Comparison of ENCODE assay signal across 19 cellular contexts in the genomic region with DNA sequence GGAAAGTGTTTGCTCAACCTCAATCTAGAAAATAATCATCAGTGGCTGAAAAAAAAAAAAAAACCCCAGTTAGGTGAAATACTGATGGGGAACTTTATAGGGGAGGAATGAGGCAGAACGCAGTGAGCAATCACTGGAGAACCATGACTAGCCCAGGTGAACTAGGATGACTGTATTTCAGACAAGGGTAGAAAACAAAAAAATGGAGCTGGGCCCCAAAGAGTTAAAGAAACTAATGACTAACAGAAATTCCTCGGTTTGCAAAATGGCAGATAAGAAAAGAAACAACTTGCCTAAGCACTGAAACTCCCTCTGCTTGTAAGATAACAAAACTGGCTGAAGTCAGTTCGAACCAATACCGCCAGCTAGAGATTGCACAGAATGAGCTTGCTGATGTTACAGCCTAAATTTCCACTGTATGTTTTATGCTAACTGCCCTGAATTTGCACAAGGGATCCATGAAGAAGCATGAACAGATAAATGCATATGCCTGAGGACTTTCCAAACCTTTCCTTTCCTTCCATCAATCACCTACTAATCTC.
DNase-seq lines count a peak whose midpoint lies in the region; ATAC-seq, FAIRE-seq and TF ChIP-seq lines count a peak whose summit lies in the region.
"Had no signal": no experiment of that assay in that cellular context is flagged by ENCODE, and none has a peak within 500 bp of the region (broad histone marks: within the 10 kb centered on the region; RNA-seq: fewer than 3 reads in every experiment).

No MANE protein-coding gene starts in this region.

- no peaks in the 10 kb centered on the region for H3K36me3 Mint-ChIP-seq in Calu3 (ENCODE audit: insufficient read depth, unreplicated experiment)

- intact Hi-C loops in Calu3 (cut with micrococcal nuclease; ENCODE audit: unreplicated experiment) = loop anchor here (5.0 to 10.0 kb wide), 2 partner anchors 82 to 189 kb away; no protein-coding TSS in a partner anchor
- intact Hi-C loops in GM12878 (cut with micrococcal nuclease; ENCODE audit: unreplicated experiment) = no loop called here
- intact Hi-C loops in left lung (cut with DNase I) = no loop called here

- in situ Hi-C loops in GM12878 (cut with MboI) = no loop called here

- H3K4me1 Mint-ChIP-seq in Calu3 (ENCODE audit: low read depth, unreplicated experiment) = peaks cover 37% of the 10 kb centered on the region

- H3K79me2 ChIP-seq in KMS-11 (ENCODE audit: insufficient read depth, low read depth) (no peaks in the 10 kb centered on the region), GM12878 (ENCODE audit: control insufficient read depth, insufficient read depth, low read length) (no peaks in the 10 kb centered on the region)

- H3K27ac Mint-ChIP-seq in Calu3 (ENCODE audit: unreplicated experiment) = no peak overlapping the region
- H3K27ac Mint-ChIP-seq: activated CD8-positive, alpha-beta T cell treated with anti-CD3 and anti-CD28 coated beads for 36 hours had no signal

- peak; percentile 9 for DNase-seq in Calu3
- DNase-seq in GM12878 (ENCODE audit: low read depth, low spot score) = no peak
- DNase-seq in left lung = no peak
- no peak for DNase-seq in cerebellar nuclear complex (lab: John Stamatoyannopoulos, UW)
- DNase-seq: activated CD8-positive, alpha-beta T cell treated with anti-CD3 and anti-CD28 coated beads for 36 hours; adrenal gland; dermis blood vessel endothelial cell; DMS 273 treated with DMSO at 0.1 percent for 48 hours; H9; lower lobe of right lung; NCI-H1092; SJCRH30; upper lobe of right lung had no signal

- RAD21 ChIA-PET in GM12878 (lab: Charles Lee; ENCODE audit: unreplicated experiment) = no interaction called here

- ATAC-seq in GM12878 = peak; percentile 49
- peak; percentile 31 for ATAC-seq in left lung
- ATAC-seq in GM18868 (IDR thresholded peaks at IDR 0.05; ENCODE audit: unreplicated experiment) = no peak
- no peak for ATAC-seq in GM21723 (IDR thresholded peaks at IDR 0.05; ENCODE audit: unreplicated experiment)
- ATAC-seq in esophagus mucosa = no peak
- ATAC-seq: activated CD8-positive, alpha-beta T cell treated with anti-CD3 and anti-CD28 coated beads for 36 hours; lower lobe of right lung; sciatic nerve; upper lobe of right lung had no signal

- FAIRE-seq in GM12878 (lab: Jason Lieb, UNC) = no peak

- no peaks in the 10 kb centered on the region for H3K9me3 ChIP-seq in GM12878 (replicated peaks; ENCODE audit: control insufficient read depth, insufficient read depth, low read length)
- no peaks in the 10 kb centered on the region for H3K9me3 ChIP-seq in left lung
- H3K9me3 ChIP-seq: adrenal gland, lower lobe of right lung, upper lobe of right lung had no signal

- H3K4me3 ChIP-seq in KMS-11 (IDR thresholded peaks at IDR 0.05; ENCODE audit: insufficient read depth, low read depth, low read length) = no peak overlapping the region
- H3K4me3 ChIP-seq in GM12878 = no peak overlapping the region
- no peak overlapping the region for H3K4me3 ChIP-seq in left lung
- H3K4me3 ChIP-seq: adrenal gland, lower lobe of right lung, SJCRH30, upper lobe of right lung had no signal

- no peaks in the 10 kb centered on the region for H3K9me3 Mint-ChIP-seq in Calu3 (ENCODE audit: low read depth, unreplicated experiment)
- H3K9me3 Mint-ChIP-seq: activated CD8-positive, alpha-beta T cell treated with anti-CD3 and anti-CD28 coated beads for 36 hours; H9; neural crest cell had no signal

- no peak for TF ChIP-seq RAD21 in GM12878 (IDR thresholded peaks at IDR 0.05; ENCODE audit: insufficient read depth, low read depth, low read length)

- H2AFZ ChIP-seq in KMS-11 (ENCODE audit: low read depth) (0 out of 2 replicates have a peak overlapping the region, but pooled peaks have one; percentile 7), GM12878 (ENCODE audit: control insufficient read depth, low read depth, low read length) (no peak overlapping the region)

- SMC1A ChIA-PET in GM12878 (lab: Charles Lee; ENCODE audit: uncharacterized antibody, unreplicated experiment) = interaction anchor here (0.7 to 3.4 kb wide), 6 partner anchors 9 to 1361 kb away, joined by 3 to 17 read pairs (median 4); no protein-coding TSS in a partner anchor

- no peak for TF ChIP-seq POLR2A in GM12878 (IDR thresholded peaks at IDR 0.05; ENCODE audit: low read depth, low read length)

- TF ChIP-seq CTCF in Calu3 (IDR thresholded peaks at IDR 0.05; ENCODE audit: unreplicated experiment) = no peak
- TF ChIP-seq CTCF in KMS-11 (conservative IDR thresholded peaks at IDR 0.05; ENCODE audit: low read depth, low read length) = no peak
- TF ChIP-seq CTCF in GM12878 (IDR thresholded peaks at IDR 0.05 in 2 of 3, conservative IDR thresholded peaks at IDR 0.05 in 1 of 3; ENCODE audit: control insufficient read depth in 2 of 3, extremely low read depth in 1 of 3, insufficient read depth in 1 of 3, low read depth in 3 of 3, low read length in 3 of 3) = no peak
- no peak for TF ChIP-seq CTCF in left lung (IDR thresholded peaks at IDR 0.05)

- no TSS peak for BruUV-seq in Calu3 (replicated peaks; lab: Mats Ljungman, UMichigan)
- BruUV-seq in GM12878 (replicated peaks; lab: Mats Ljungman, UMichigan) = no TSS peak

- H3K9ac ChIP-seq in KMS-11 = no peak overlapping the region
- no peak overlapping the region for H3K9ac ChIP-seq in GM12878 (ENCODE audit: control insufficient read depth, insufficient read depth, low read length)

- no peaks in the 10 kb centered on the region for H3K36me3 ChIP-seq in KMS-11 (ENCODE audit: insufficient read depth)
- H3K36me3 ChIP-seq in GM12878 (ENCODE audit: control insufficient read depth in 2 of 2, insufficient read depth in 2 of 2, low read length in 1 of 2) = no peaks in the 10 kb centered on the region
- H3K36me3 ChIP-seq in left lung = no peaks in the 10 kb centered on the region
- H3K36me3 ChIP-seq: adrenal gland, lower lobe of right lung, SJCRH30, upper lobe of right lung had no signal

- H3K4me1 ChIP-seq in KMS-11 (ENCODE audit: low read depth, poor library complexity, severe bottlenecking) = peaks cover 42% of the 10 kb centered on the region
- H3K4me1 ChIP-seq in GM12878 (ENCODE audit: control insufficient read depth, insufficient read depth, low read length) = no peaks in the 10 kb centered on the region
- H3K4me1 ChIP-seq in left lung = no peaks in the 10 kb centered on the region
- H3K4me1 ChIP-seq: adrenal gland, lower lobe of right lung, SJCRH30, upper lobe of right lung had no signal

- H4K20me1 ChIP-seq in KMS-11 (ENCODE audit: insufficient read depth) = no peaks in the 10 kb centered on the region
- H4K20me1 ChIP-seq in GM12878 (ENCODE audit: control insufficient read depth, insufficient read depth) = no peaks in the 10 kb centered on the region

- no peak overlapping the region for H3K4me3 Mint-ChIP-seq in Calu3 (ENCODE audit: low read depth, unreplicated experiment)
- H3K4me3 Mint-ChIP-seq: activated CD8-positive, alpha-beta T cell treated with anti-CD3 and anti-CD28 coated beads for 36 hours; H9; neural crest cell had no signal

- peak overlapping the region; percentile 33 for H3K27ac ChIP-seq in KMS-11
- H3K27ac ChIP-seq in GM12878 (ENCODE audit: control insufficient read depth, insufficient read depth) = no peak overlapping the region
- H3K27ac ChIP-seq in left lung = no peak overlapping the region
- H3K27ac ChIP-seq: adrenal gland, lower lobe of right lung, SJCRH30, upper lobe of right lung had no signal

- CTCF ChIA-PET in Calu3 (lab: Charles Lee) = interaction anchor here (0.6 to 0.7 kb wide), 3 partner anchors 102 to 690 kb away, joined by 3 to 4 read pairs (median 4); no protein-coding TSS in a partner anchor
- CTCF ChIA-PET in GM12878 (lab: Yijun Ruan, JAX) = interaction anchor here (1.0 to 4.3 kb wide), 6 partner anchors 9 to 223 kb away, joined by 3 to 30 read pairs (median 4); no protein-coding TSS in a partner anchor

- H3K4me2 ChIP-seq in KMS-11 (peak overlapping the region; percentile 20; the same call in 1 of the 2 replicates), GM12878 (ENCODE audit: control insufficient read depth, insufficient read depth) (no peak overlapping the region)

- H3K27me3 ChIP-seq in KMS-11 (ENCODE audit: insufficient read depth, low read depth) = no peaks in the 10 kb centered on the region
- H3K27me3 ChIP-seq in GM12878 (replicated peaks in 1 of 2; ENCODE audit: control insufficient read depth in 2 of 2, insufficient read depth in 2 of 2, low read length in 1 of 2) = no peaks in the 10 kb centered on the region
- H3K27me3 ChIP-seq in left lung = peaks cover 0 to 10% of the 10 kb centered on the region in 2 donors
- H3K27me3 ChIP-seq: adrenal gland, SJCRH30, upper lobe of right lung had no signal

- H3K27me3 Mint-ChIP-seq in Calu3 (ENCODE audit: unreplicated experiment) = no peaks in the 10 kb centered on the region

- POLR2A ChIA-PET in GM12878 (lab: Charles Lee) = interaction anchor here (0.6 to 0.8 kb wide), 3 partner anchors 81 to 131 kb away, joined by 3 to 9 read pairs (median 4); no protein-coding TSS in a partner anchor

- no peak for TF ChIP-seq EP300 in GM12878 (IDR thresholded peaks at IDR 0.05; ENCODE audit: borderline replicate concordance in 1 of 2, control insufficient read depth in 1 of 2, low read depth in 2 of 2, low read length in 2 of 2)

- 0% methylated on average over 4 of the region's 4 CpGs for WGBS in GM12878 (ENCODE audit: insufficient coverage, insufficient replicate concordance, low lambda C conversion rate, missing lambda C conversion rate)

TF ChIP-seq in GM12878, 131 proteins besides CTCF, POLR2A, EP300 and RAD21 (continues in another document):
- TF ChIP-seq PAX8 (IDR thresholded peaks at IDR 0.05) (no peak), CREM (IDR thresholded peaks at IDR 0.05; ENCODE audit: low read depth) (no peak), GATAD2B (conservative IDR thresholded peaks at IDR 0.05; ENCODE audit: low read depth) (no peak), SKIL (IDR thresholded peaks at IDR 0.05; ENCODE audit: low read depth, poor library complexity, severe bottlenecking) (no peak), BMI1 (IDR thresholded peaks at IDR 0.05; ENCODE audit: borderline replicate concordance) (no peak), POLR2AphosphoS5 (IDR thresholded peaks at IDR 0.05; ENCODE audit: low read length) (no peak), JUNB (IDR thresholded peaks at IDR 0.05) (no peak)

Comparison
In these comparisons a context has a peak if more than half of its experiments do, and no peak if none do; other contexts are left out.
1. ATAC-seq: peak in GM12878 (single experiment) and left lung (single experiment); none in GM18868 (single experiment), GM21723 (single experiment) and esophagus mucosa (single experiment).